ENCODE assay signal across 1 cellular context in genomic region chr1:32126770-32127169, GRCh38.
TF ChIP-seq lines count a peak whose summit lies in the region.

No MANE protein-coding gene starts in this region.

TF ChIP-seq in HepG2, 621 proteins besides CTCF, POLR2A, EP300 and RAD21:
- TF ChIP-seq MTF2 (CRISPR knock-in tag; IDR thresholded peaks at IDR 0.05; ENCODE audit: borderline replicate concordance) (no peak), SNRNP70 (IDR thresholded peaks at IDR 0.05; ENCODE audit: low read depth, low read length) (no peak), FOSL2 (CRISPR knock-in tag; IDR thresholded peaks at IDR 0.05) (no peak), PAWR (CRISPR knock-in tag; IDR thresholded peaks at IDR 0.05; ENCODE audit: borderline replicate concordance) (no peak), ZNF563 (CRISPR knock-in tag; IDR thresholded peaks at IDR 0.05) (no peak), ZNF235 (CRISPR knock-in tag; IDR thresholded peaks at IDR 0.05; ENCODE audit: borderline replicate concordance) (no peak), SMYD3 (CRISPR knock-in tag; IDR thresholded peaks at IDR 0.05) (no peak), RFX5 (IDR thresholded peaks at IDR 0.05; ENCODE audit: low read depth, low read length) (no peak), HDAC1 (CRISPR knock-in tag; IDR thresholded peaks at IDR 0.05) (no peak), FOXA1 (IDR thresholded peaks at IDR 0.05) (no peak), FOXA1 (CRISPR knock-in tag; IDR thresholded peaks at IDR 0.05) (no peak), SP1 (IDR thresholded peaks at IDR 0.05) (no peak), SP1 (CRISPR knock-in tag; IDR thresholded peaks at IDR 0.05) (no peak), ZNF275 (CRISPR knock-in tag; IDR thresholded peaks at IDR 0.05; ENCODE audit: borderline replicate concordance) (no peak), TFAP4 (IDR thresholded peaks at IDR 0.05; ENCODE audit: borderline replicate concordance, low read depth) (no peak), CREB1 (IDR thresholded peaks at IDR 0.05) (no peak), CREB1 (CRISPR knock-in tag; IDR thresholded peaks at IDR 0.05) (no peak), FOXK1 (CRISPR knock-in tag; IDR thresholded peaks at IDR 0.05; ENCODE audit: borderline replicate concordance, low read depth) (no peak), PCBP2 (optimal IDR thresholded peaks at IDR 0.05; ENCODE audit: low read depth, low read length, poor library complexity, severe bottlenecking) (no peak), MTERF4 (CRISPR knock-in tag; IDR thresholded peaks at IDR 0.05) (no peak)
